In genomic region chr6:43076093-43076927, GRCh38 we compare ENCODE assay signal across 8 cellular contexts. TPM values are rescaled to one million over a fixed set of nuclear protein-coding genes. Genes with fewer than 3 reads are reported as not detected.
DNase-seq lines count a peak whose midpoint lies in the region; TF ChIP-seq lines count a peak whose summit lies in the region.

TSS of gene PTK7 (plus strand) at chr6:43076314. CDS start at chr6:43076489, 175 bp downstream.

- H3K27me3 Mint-ChIP-seq in activated T-helper 2 cell treated with anti-CD3 and anti-CD28 coated beads, Interferon-gamma antibody, Interleukin-2, Interleukin-4, amounts not matched to agents 10 μg/mL and 5 μg/mL and 100 μg/mL, durations not matched to agents 14 hours and 24 hours and 36 hours (ENCODE audit: low read depth): peaks cover 28% of the 10 kb centered on the region

- peak within 1 kb of the TSS; percentile 83 for H3K4me2 ChIP-seq in osteoblast (ENCODE audit: insufficient read depth, low read length)

- peak within 1 kb of the TSS; percentile 62 for H3K4me3 Mint-ChIP-seq in activated T-helper 2 cell treated with anti-CD3 and anti-CD28 coated beads, Interferon-gamma antibody, Interleukin-2, Interleukin-4, amounts not matched to agents 10 μg/mL and 5 μg/mL and 100 μg/mL, durations not matched to agents 14 hours and 24 hours and 36 hours (ENCODE audit: low read depth)

- H3K4me1 ChIP-seq in osteoblast (ENCODE audit: insufficient read depth, low read length): peaks cover 32% of the 10 kb centered on the region

- H3K4me1 Mint-ChIP-seq in activated T-helper 2 cell treated with anti-CD3 and anti-CD28 coated beads, Interferon-gamma antibody, Interleukin-2, Interleukin-4, amounts not matched to agents 10 μg/mL and 5 μg/mL and 100 μg/mL, durations not matched to agents 14 hours and 24 hours and 36 hours (ENCODE audit: low read depth): no peaks in the 10 kb centered on the region

- no peak for TF ChIP-seq CTCF in osteoblast (IDR thresholded peaks at IDR 0.05; ENCODE audit: extremely low read depth, low read depth, low read length)

- peak; percentile 63 for DNase-seq in activated CD8-positive, alpha-beta memory T cell treated with anti-CD3 and anti-CD28 coated beads for 24 hours
- no peak for DNase-seq in activated CD8-positive, alpha-beta memory T cell treated with anti-CD3 and anti-CD28 coated beads, Interleukin-2, amount 50 U/mL, for 4 hours
- DNase-seq in NCI-H345 (lab: John Stamatoyannopoulos, UW): peak; percentile 85
- DNase-seq in activated T-helper 2 cell treated with anti-CD3 and anti-CD28 coated beads, Interferon-gamma antibody, Interleukin-2, Interleukin-4, amounts not matched to agents 10 μg/mL and 5 μg/mL and 100 μg/mL, durations not matched to agents 14 hours and 24 hours and 36 hours (ENCODE audit: low spot score): no peak
- no peak for DNase-seq in glomerular endothelial cell (ENCODE audit: extremely low read depth, low read depth, low spot score)
- peak; percentile 94 for DNase-seq in osteoblast (ENCODE audit: insufficient read length, low spot score, missing footprints)
- no peak for DNase-seq in SW480 (ENCODE audit: low spot score)
- DNase-seq in activated effector memory CD4-positive, alpha-beta T cell treated with anti-CD3 and anti-CD28 coated beads, Interleukin-2, amount 50 U/mL, for 16 hours: no peak

- intact Hi-C loops in activated T-helper 2 cell treated with anti-CD3 and anti-CD28 coated beads, Interferon-gamma antibody, Interleukin-2, Interleukin-4, amounts not matched to agents 10 μg/mL and 5 μg/mL and 100 μg/mL, durations not matched to agents 14 hours and 24 hours and 36 hours (cut with micrococcal nuclease): no loop called here

- H3K27ac ChIP-seq in osteoblast (ENCODE audit: low read depth, low read length): peak within 1 kb of the TSS; percentile 58

- H3K9me3 Mint-ChIP-seq in activated T-helper 2 cell treated with anti-CD3 and anti-CD28 coated beads, Interferon-gamma antibody, Interleukin-2, Interleukin-4, amounts not matched to agents 10 μg/mL and 5 μg/mL and 100 μg/mL, durations not matched to agents 14 hours and 24 hours and 36 hours: no peaks in the 10 kb centered on the region

- H3K36me3 Mint-ChIP-seq in activated T-helper 2 cell treated with anti-CD3 and anti-CD28 coated beads, Interferon-gamma antibody, Interleukin-2, Interleukin-4, amounts not matched to agents 10 μg/mL and 5 μg/mL and 100 μg/mL, durations not matched to agents 14 hours and 24 hours and 36 hours (ENCODE audit: low read depth): peaks cover 6% of the 10 kb centered on the region

- peaks cover 9% of the 10 kb centered on the region for H3K36me3 ChIP-seq in osteoblast (ENCODE audit: insufficient read depth, low read length)

- no peaks in the 10 kb centered on the region for H3K9me3 ChIP-seq in osteoblast (ENCODE audit: low read depth, low read length)

- peak within 1 kb of the TSS; percentile 73 for H2AFZ ChIP-seq in osteoblast (ENCODE audit: low read length)

- no peaks in the 10 kb centered on the region for H3K27me3 ChIP-seq in osteoblast (ENCODE audit: insufficient read depth, low read length)

- H3K27ac Mint-ChIP-seq in activated T-helper 2 cell treated with anti-CD3 and anti-CD28 coated beads, Interferon-gamma antibody, Interleukin-2, Interleukin-4, amounts not matched to agents 10 μg/mL and 5 μg/mL and 100 μg/mL, durations not matched to agents 14 hours and 24 hours and 36 hours: no peak within 1 kb of the TSS

- H3K79me2 ChIP-seq in osteoblast (ENCODE audit: insufficient read depth, low read length): peaks cover 39% of the 10 kb centered on the region

- H4K20me1 ChIP-seq in osteoblast (ENCODE audit: insufficient read depth, low read length): peaks cover 8% of the 10 kb centered on the region

- peak within 1 kb of the TSS; percentile 90 for H3K4me3 ChIP-seq in osteoblast (ENCODE audit: insufficient read depth, low read length)

RNA-seq across cellular contexts. Expression of gene PTK7, which starts in this region (rescaled TPM):
- 3.7 TPM in 2 replicates for total RNA-seq in activated T-helper 2 cell treated with anti-CD3 and anti-CD28 coated beads, Interferon-gamma antibody, Interleukin-2, Interleukin-4, amounts not matched to agents 10 μg/mL and 5 μg/mL and 100 μg/mL, durations not matched to agents 14 hours and 24 hours and 36 hours
- 53.8 and 73.6 TPM in 2 replicates for total RNA-seq in glomerular endothelial cell
- total RNA-seq in osteoblast: 183 and 190 TPM in 2 replicates

Comparison
In these comparisons a context has a peak if more than half of its experiments do, and no peak if none do; other contexts are left out.
1. RNA of gene PTK7 (total RNA-seq): 183 to 190 TPM in osteoblast and 53.8 to 73.6 TPM in glomerular endothelial cell; 3.7 TPM in activated T-helper 2 cell treated with anti-CD3 and anti-CD28 coated beads, Interferon-gamma antibody, Interleukin-2, Interleukin-4, amounts not matched to agents 10 μg/mL and 5 μg/mL and 100 μg/mL, durations not matched to agents 14 hours and 24 hours and 36 hours; every median in the first group is over 10 times any median in the second.
2. DNase-seq: peak in activated CD8-positive, alpha-beta memory T cell treated with anti-CD3 and anti-CD28 coated beads for 24 hours (single experiment), NCI-H345 (single experiment) and osteoblast (single experiment); none in activated CD8-positive, alpha-beta memory T cell treated with anti-CD3 and anti-CD28 coated beads, Interleukin-2, amount 50 U/mL, for 4 hours (single experiment), activated T-helper 2 cell treated with anti-CD3 and anti-CD28 coated beads, Interferon-gamma antibody, Interleukin-2, Interleukin-4, amounts not matched to agents 10 μg/mL and 5 μg/mL and 100 μg/mL, durations not matched to agents 14 hours and 24 hours and 36 hours (single experiment), glomerular endothelial cell (single experiment), SW480 (single experiment) and activated effector memory CD4-positive, alpha-beta T cell treated with anti-CD3 and anti-CD28 coated beads, Interleukin-2, amount 50 U/mL, for 16 hours (single experiment).